ENCODE assay signal across 8 cellular contexts in genomic region chr19:50723735-50724521, GRCh38. TPM values are rescaled to one million over a fixed set of nuclear protein-coding genes. Genes with fewer than 3 reads are reported as not detected.
DNase-seq lines count a peak whose midpoint lies in the region; ATAC-seq, FAIRE-seq and TF ChIP-seq lines count a peak whose summit lies in the region.

No MANE protein-coding gene starts in this region.

- peak overlapping the region; percentile 26 for H3K4me3 ChIP-seq in CD8-positive, alpha-beta memory T cell (ENCODE audit: low read length)
- H3K4me3 ChIP-seq in NT2/D1 (ENCODE audit: insufficient read length, low read depth) (peak overlapping the region; percentile 54), epithelial cell of proximal tubule (ENCODE audit: low read depth, low read length) (peak overlapping the region; percentile 81), pancreas (peak overlapping the region; percentile 23 to 57 (median 46))

- H3K9me3 ChIP-seq in CD8-positive, alpha-beta memory T cell (ENCODE audit: low read length) = no peaks in the 10 kb centered on the region
- H3K9me3 ChIP-seq in NT2/D1 (ENCODE audit: insufficient read depth, low read length) = no peaks in the 10 kb centered on the region
- no peaks in the 10 kb centered on the region for H3K9me3 ChIP-seq in pancreas

- H3K27ac Mint-ChIP-seq in CD8-positive, alpha-beta memory T cell = peak overlapping the region in 1 of 8 donors; percentile 38

- no peak for FAIRE-seq in pancreas (lab: Jason Lieb, UNC)

- DNase-seq in CD8-positive, alpha-beta memory T cell = no peak
- DNase-seq in NT2/D1 (ENCODE audit: low read depth, low spot score) = no peak
- no peak for DNase-seq in epithelial cell of proximal tubule (ENCODE audit: low read depth)
- DNase-seq in pancreas = peak in 2 of 6 donors; percentile 9 to 30
- DNase-seq in NK-92 treated with Interleukin-12 subunit alpha and Interleukin-12 subunit beta, amount 100 ng/mL, for 24 hours (lab: John Stamatoyannopoulos, UW) = no peak
- no peak for DNase-seq in NCI-H774 (lab: John Stamatoyannopoulos, UW)
- DNase-seq in activated gamma-delta T cell (lab: John Stamatoyannopoulos, UW) = no peak

- TF ChIP-seq CTCF in epithelial cell of proximal tubule (conservative IDR thresholded peaks at IDR 0.05; ENCODE audit: low read depth, low read length) = no peak
- TF ChIP-seq CTCF in pancreas (IDR thresholded peaks at IDR 0.05) = no peak

- peaks cover 11% of the 10 kb centered on the region for H3K4me1 ChIP-seq in CD8-positive, alpha-beta memory T cell (ENCODE audit: insufficient read depth, low read length)
- H3K4me1 ChIP-seq in NT2/D1 (ENCODE audit: insufficient read depth, insufficient read length) = peaks cover 21% of the 10 kb centered on the region
- peaks cover 0 to 5% (median 4%) of the 10 kb centered on the region in 3 donors for H3K4me1 ChIP-seq in pancreas

- CTCF ChIA-PET in CD8-positive, alpha-beta memory T cell (lab: Charles Lee) = interaction anchor here (0.6 kb wide), 1 partner anchor 350 kb away, joined by 3 read pairs; no protein-coding TSS in a partner anchor

- WGBS in pancreas, 2 donors = 8 to 9% methylated on average over 29 to 31 of the region's 31 CpGs

- H3K27ac ChIP-seq in CD8-positive, alpha-beta memory T cell (ENCODE audit: low read depth, low read length) = peak overlapping the region; percentile 16
- H3K27ac ChIP-seq in pancreas = peak overlapping the region in 3 of 4 donors; percentile 28 to 72 (median 44)

- POLR2A ChIA-PET in CD8-positive, alpha-beta memory T cell (lab: Charles Lee) = no interaction called here

- peak overlapping the region in 6 of 7 donors; percentile 19 to 75 (median 38) for H3K4me3 Mint-ChIP-seq in CD8-positive, alpha-beta memory T cell

- peaks cover 0 to 7% (median 0%) of the 10 kb centered on the region in 3 donors for H3K36me3 Mint-ChIP-seq in CD8-positive, alpha-beta memory T cell

- peaks cover 24% of the 10 kb centered on the region for H3K27me3 ChIP-seq in CD8-positive, alpha-beta memory T cell (ENCODE audit: insufficient read depth, low read length, poor library complexity, severe bottlenecking)
- H3K27me3 ChIP-seq in NT2/D1 (ENCODE audit: insufficient read depth, insufficient read length) (peaks cover 23% of the 10 kb centered on the region), pancreas (no peaks in the 10 kb centered on the region)

- peaks cover 56 to 79% of the 10 kb centered on the region in 2 donors for H3K27me3 Mint-ChIP-seq in CD8-positive, alpha-beta memory T cell

- no peak for ATAC-seq in pancreas
- ATAC-seq in HG02852 (IDR thresholded peaks at IDR 0.05; ENCODE audit: unreplicated experiment) = no peak

- intact Hi-C loops in pancreas (cut with DNase I) = no loop called here

- no peaks in the 10 kb centered on the region for H3K36me3 ChIP-seq in CD8-positive, alpha-beta memory T cell (ENCODE audit: insufficient read depth, low read length)
- peaks cover 10% of the 10 kb centered on the region for H3K36me3 ChIP-seq in NT2/D1 (ENCODE audit: insufficient read depth, insufficient read length, low read length)
- no peaks in the 10 kb centered on the region for H3K36me3 ChIP-seq in pancreas

- peaks cover 0 to 30% (median 10%) of the 10 kb centered on the region in 3 donors for H3K4me1 Mint-ChIP-seq in CD8-positive, alpha-beta memory T cell

- H3K9ac ChIP-seq in NT2/D1 (ENCODE audit: insufficient read length, low read depth) = peak overlapping the region; percentile 82

- peaks cover 0 to 15% (median 6%) of the 10 kb centered on the region in 5 donors for H3K9me3 Mint-ChIP-seq in CD8-positive, alpha-beta memory T cell

RNA-seq across cellular contexts. Expression of gene CLEC11A, which starts 0.8 kb away (rescaled TPM):
- under 1 TPM; 0.31 to 0.53 TPM for total RNA-seq in CD8-positive, alpha-beta memory T cell
- polyA plus RNA-seq in CD8-positive, alpha-beta memory T cell = 1.9 TPM
- total RNA-seq in epithelial cell of proximal tubule (2.8 and 12.7 TPM in 2 replicates), pancreas (10 to 100 TPM in 1 of 6 donors, 1 to 10 TPM in 5; 1.3 to 14.6 (median 2.5) TPM)
- polyA plus RNA-seq in pancreas = 1 to 10 TPM; 4.7 to 7.4 TPM

RNA-seq across cellular contexts. Expression of gene SHANK1, which starts 4.3 kb away (rescaled TPM):
- not detected for total RNA-seq in CD8-positive, alpha-beta memory T cell
- not detected for polyA plus RNA-seq in CD8-positive, alpha-beta memory T cell
- 0.29 TPM in 1 of 2 replicates, not detected in the other for total RNA-seq in epithelial cell of proximal tubule
- total RNA-seq in pancreas = under 1 TPM in 5 of 6 donors, not detected in 1; 0.06 to 0.69 (median 0.19) TPM
- polyA plus RNA-seq in pancreas = under 1 TPM; 0.12 to 0.19 TPM

RNA-seq across cellular contexts. Expression of gene GPR32, which starts 46.3 kb away (rescaled TPM):
- not detected for total RNA-seq in CD8-positive, alpha-beta memory T cell
- not detected for polyA plus RNA-seq in CD8-positive, alpha-beta memory T cell
- total RNA-seq in epithelial cell of proximal tubule = not detected in 2 replicates
- total RNA-seq in pancreas = not detected
- not detected for polyA plus RNA-seq in pancreas

Comparison
In these comparisons a context has a peak if more than half of its experiments do, and no peak if none do; other contexts are left out.
1. H3K4me3 ChIP-seq: peak in every context shown above with its lines; median percentile 81 in epithelial cell of proximal tubule; 54 in NT2/D1; 46 in pancreas; 26 in CD8-positive, alpha-beta memory T cell.